Comparison of ENCODE assay signal across 20 cellular contexts in the genomic region with DNA sequence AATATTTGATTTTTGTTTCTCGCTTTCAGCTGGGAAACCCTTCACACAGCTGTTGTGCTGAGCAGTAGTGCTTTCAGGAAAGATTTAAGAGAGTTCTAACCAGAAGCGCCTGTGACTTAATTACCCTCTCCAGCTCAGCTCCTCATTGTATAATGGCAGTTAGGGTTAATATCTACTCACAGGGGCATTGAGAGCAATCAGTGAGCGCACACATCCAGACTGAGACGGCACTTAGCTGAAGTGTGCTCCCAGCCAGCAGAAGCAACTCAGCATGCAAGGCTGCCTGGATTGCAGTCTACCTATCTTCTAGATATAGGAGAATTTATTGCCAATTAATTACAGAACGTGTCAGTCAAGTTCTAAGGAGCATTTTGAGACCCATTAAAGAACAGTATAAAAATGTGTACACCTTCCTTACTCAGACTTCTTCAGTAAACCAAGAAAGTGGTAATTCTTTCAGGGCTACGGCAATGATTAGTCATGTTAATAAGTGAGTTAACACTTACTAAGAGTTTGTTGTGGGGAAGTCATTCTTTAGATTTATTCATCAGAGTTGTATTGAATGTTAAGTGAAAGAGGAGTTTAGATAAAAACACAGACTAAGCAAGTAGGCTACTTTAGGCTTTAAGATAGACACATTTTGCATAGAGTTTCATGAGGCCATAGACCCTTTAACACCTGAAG.
A peak's percentile ranks its signal among the peaks of the same experiment; 100 is the strongest.
DNase-seq lines count a peak whose midpoint lies in the region; ATAC-seq and TF ChIP-seq lines count a peak whose summit lies in the region.
"Had no signal": no experiment of that assay in that cellular context is flagged by ENCODE, and none has a peak within 500 bp of the region (broad histone marks: within the 10 kb centered on the region; RNA-seq: fewer than 3 reads in every experiment).

No MANE protein-coding gene starts in this region.

- no peaks in the 10 kb centered on the region for H3K4me1 ChIP-seq in naive thymus-derived CD4-positive, alpha-beta T cell (ENCODE audit: control insufficient read depth in 2 of 2, insufficient read depth in 2 of 2, low read length in 2 of 2)

- peaks cover 0 to 6% (median 0%) of the 10 kb centered on the region in 7 donors for H3K4me1 Mint-ChIP-seq in naive thymus-derived CD4-positive, alpha-beta T cell
- H3K4me1 Mint-ChIP-seq: activated CD4-positive, alpha-beta T cell treated with anti-CD3 and anti-CD28 coated beads, Interleukin-2, amount 10 ng/mL, durations not matched to agents 7 days and 5 days had no signal

- no peak for ATAC-seq in naive thymus-derived CD4-positive, alpha-beta T cell
- ATAC-seq in HG02610 (IDR thresholded peaks at IDR 0.05; ENCODE audit: unreplicated experiment): no peak
- ATAC-seq: heart right ventricle, HepG2 had no signal

- H3K27ac ChIP-seq in RWPE1: no peak overlapping the region
- no peak overlapping the region for H3K27ac ChIP-seq in naive thymus-derived CD4-positive, alpha-beta T cell (ENCODE audit: low read depth, low read length)
- H3K27ac ChIP-seq: heart right ventricle had no signal

- intact Hi-C loops in naive thymus-derived CD4-positive, alpha-beta T cell (cut with micrococcal nuclease): no loop called here

- DNase-seq in DMS79 treated with DMSO at 0.1 percent for 48 hours (lab: John Stamatoyannopoulos, UW) (peak; percentile 75), NCI-H1436 (lab: John Stamatoyannopoulos, UW) (peak; percentile 90), RWPE1 (ENCODE audit: low spot score) (peak; percentile 25), kidney tubule cell (ENCODE audit: low spot score) (peak; percentile 73), anterior cingulate cortex (lab: John Stamatoyannopoulos, UW) (no peak)
- DNase-seq in naive thymus-derived CD4-positive, alpha-beta T cell: no peak
- DNase-seq in effector CD8-positive, alpha-beta T cell (lab: John Stamatoyannopoulos, UW): no peak
- DNase-seq: activated CD4-positive, alpha-beta T cell treated with anti-CD3 and anti-CD28 coated beads, Interleukin-2, amount 10 ng/mL, durations not matched to agents 7 days and 5 days; Caco-2; GDM1; HCEC 1CT; heart right ventricle; midbrain; occipital lobe; stimulated activated CD4-positive, alpha-beta T cell treated with anti-CD3 and anti-CD28 coated beads, Interleukin-2, amount 100 ng/mL, for 24 hours; T-helper 9 cell had no signal

- H3K36me3 Mint-ChIP-seq in naive thymus-derived CD4-positive, alpha-beta T cell: peaks cover 5 to 58% (median 25%) of the 10 kb centered on the region in 5 donors

- POLR2A ChIA-PET in RWPE1 (lab: Yijun Ruan, JAX; ENCODE audit: low non-redundant PET): no interaction called here
- POLR2A ChIA-PET in naive thymus-derived CD4-positive, alpha-beta T cell (lab: Charles Lee): no interaction called here

- H3K36me3 ChIP-seq in naive thymus-derived CD4-positive, alpha-beta T cell (ENCODE audit: control insufficient read depth in 2 of 3, insufficient read depth in 3 of 3, low read length in 3 of 3): peaks cover 1 to 12% (median 11%) of the 10 kb centered on the region in 3 experiments

- H3K4me3 ChIP-seq in naive thymus-derived CD4-positive, alpha-beta T cell (ENCODE audit: low read length): no peak overlapping the region
- H3K4me3 ChIP-seq: heart right ventricle had no signal

- no peaks in the 10 kb centered on the region for H3K27me3 Mint-ChIP-seq in naive thymus-derived CD4-positive, alpha-beta T cell
- H3K27me3 Mint-ChIP-seq: activated CD4-positive, alpha-beta T cell treated with anti-CD3 and anti-CD28 coated beads, Interleukin-2, amount 10 ng/mL, durations not matched to agents 7 days and 5 days; activated naive CD4-positive, alpha-beta T cell treated with anti-CD3 and anti-CD28 coated beads, Interleukin-2, amount 50 U/mL, for 24 hours; brain had no signal

- TF ChIP-seq CTCF in RWPE1 (conservative IDR thresholded peaks at IDR 0.05; ENCODE audit: low read depth): no peak

- no peaks in the 10 kb centered on the region for H3K9me3 ChIP-seq in naive thymus-derived CD4-positive, alpha-beta T cell (ENCODE audit: control insufficient read depth in 2 of 3, low read length in 3 of 3)
- H3K9me3 ChIP-seq: Caco-2, heart right ventricle had no signal

- no peaks in the 10 kb centered on the region for H3K27me3 ChIP-seq in naive thymus-derived CD4-positive, alpha-beta T cell (ENCODE audit: control insufficient read depth in 2 of 2, insufficient read depth in 2 of 2, low read length in 2 of 2)
- H3K27me3 ChIP-seq: heart right ventricle had no signal

- no peaks in the 10 kb centered on the region for H3K9me3 Mint-ChIP-seq in naive thymus-derived CD4-positive, alpha-beta T cell
- H3K9me3 Mint-ChIP-seq: activated CD4-positive, alpha-beta T cell treated with anti-CD3 and anti-CD28 coated beads, Interleukin-2, amount 10 ng/mL, durations not matched to agents 7 days and 5 days; activated naive CD4-positive, alpha-beta T cell treated with anti-CD3 and anti-CD28 coated beads, Interleukin-2, amount 50 U/mL, for 24 hours; brain had no signal

- CTCF ChIA-PET in RWPE1 (lab: Yijun Ruan, JAX): interaction anchor here (1.4 kb wide), 1 partner anchor 15 kb away, joined by 3 read pairs; no protein-coding TSS in a partner anchor
- CTCF ChIA-PET in naive thymus-derived CD4-positive, alpha-beta T cell (lab: Charles Lee): interaction anchor here (0.6 kb wide), 1 partner anchor 258 kb away, joined by 5 read pairs; no protein-coding TSS in a partner anchor

- no peak overlapping the region for H3K4me3 Mint-ChIP-seq in naive thymus-derived CD4-positive, alpha-beta T cell
- H3K4me3 Mint-ChIP-seq: activated CD4-positive, alpha-beta T cell treated with anti-CD3 and anti-CD28 coated beads, Interleukin-2, amount 10 ng/mL, durations not matched to agents 7 days and 5 days; activated naive CD4-positive, alpha-beta T cell treated with anti-CD3 and anti-CD28 coated beads, Interleukin-2, amount 50 U/mL, for 24 hours; brain had no signal

- H3K27ac Mint-ChIP-seq in naive thymus-derived CD4-positive, alpha-beta T cell: no peak overlapping the region
- H3K27ac Mint-ChIP-seq: activated CD4-positive, alpha-beta T cell treated with anti-CD3 and anti-CD28 coated beads, Interleukin-2, amount 10 ng/mL, durations not matched to agents 7 days and 5 days; activated naive CD4-positive, alpha-beta T cell treated with anti-CD3 and anti-CD28 coated beads, Interleukin-2, amount 50 U/mL, for 24 hours; brain had no signal

Comparison
In these comparisons a context has a peak if more than half of its experiments do, and no peak if none do; other contexts are left out.
1. DNase-seq: peak in DMS79 treated with DMSO at 0.1 percent for 48 hours (single experiment), NCI-H1436 (single experiment), RWPE1 (single experiment) and kidney tubule cell (single experiment); none in anterior cingulate cortex (0 of 58), naive thymus-derived CD4-positive, alpha-beta T cell (0 of 9) and effector CD8-positive, alpha-beta T cell (single experiment).